8 cellular contexts compared by ENCODE assay signal in genomic region chr3:64686446-64686908, GRCh38. TPM values are rescaled to one million over a fixed set of nuclear protein-coding genes. Genes with fewer than 3 reads are reported as not detected.
DNase-seq lines count a peak whose midpoint lies in the region; ATAC-seq and TF ChIP-seq lines count a peak whose summit lies in the region.

No MANE protein-coding gene starts in this region.

- H3K27ac ChIP-seq in GM23338 (ENCODE audit: low read depth) = no peak overlapping the region
- peak overlapping the region; percentile 87 to 98 for H3K27ac ChIP-seq in SK-N-SH (ENCODE audit: low read depth in 2 of 2, low read length in 1 of 2)
- peak overlapping the region; percentile 92 for H3K27ac ChIP-seq in psoas muscle

- peak overlapping the region; percentile 76 for H3K9ac ChIP-seq in SK-N-SH

- H3K9me2 ChIP-seq in GM23338 (ENCODE audit: insufficient read depth) = no peaks in the 10 kb centered on the region
- H3K9me2 ChIP-seq in SK-N-SH = no peaks in the 10 kb centered on the region

- under 1% methylated on average over 31 of the region's 31 CpGs for WGBS in SK-N-SH (ENCODE audit: low lambda C conversion rate)
- WGBS in psoas muscle, 3 donors = 0 to 1% (median 0%) methylated on average over 31 of the region's 31 CpGs

- POLR2A ChIA-PET in SK-N-SH (lab: Yijun Ruan, JAX) = interaction anchor here (1.2 to 2.5 kb wide), 2 partner anchors 514 to 545 kb away, joined by 3 to 11 read pairs; no protein-coding TSS in a partner anchor

- peak overlapping the region; percentile 99 for H3K4me2 ChIP-seq in GM23338
- peak overlapping the region; percentile 98 for H3K4me2 ChIP-seq in SK-N-SH

- peaks cover 58% of the 10 kb centered on the region for H3K4me1 Mint-ChIP-seq in GM23338
- peaks cover 3% of the 10 kb centered on the region for H3K4me1 Mint-ChIP-seq in T-helper 2 cell treated with Interferon-gamma antibody and Interleukin-4, amounts not matched to agents 5 μg/mL and 100 μg/mL, for 36 hours (ENCODE audit: low read depth)

- peaks cover 4% of the 10 kb centered on the region; the same call in 1 of the 2 replicates for H4K20me1 ChIP-seq in GM23338 (replicated peaks; ENCODE audit: insufficient read depth)
- no peaks in the 10 kb centered on the region for H4K20me1 ChIP-seq in SK-N-SH (ENCODE audit: insufficient read depth)

- no peak overlapping the region for H3K27ac Mint-ChIP-seq in GM23338
- no peak overlapping the region for H3K27ac Mint-ChIP-seq in T-helper 2 cell treated with Interferon-gamma antibody and Interleukin-4, amounts not matched to agents 5 μg/mL and 100 μg/mL, for 36 hours

- H3K9me3 ChIP-seq in SK-N-SH (no peaks in the 10 kb centered on the region), psoas muscle (no peaks in the 10 kb centered on the region)

- peaks cover 68% of the 10 kb centered on the region for H3K27me3 Mint-ChIP-seq in GM23338 (ENCODE audit: insufficient read depth, low read depth, poor library complexity)
- H3K27me3 Mint-ChIP-seq in T-helper 2 cell treated with Interferon-gamma antibody and Interleukin-4, amounts not matched to agents 5 μg/mL and 100 μg/mL, for 36 hours (ENCODE audit: low read depth) = peaks cover 53% of the 10 kb centered on the region

- H2AFZ ChIP-seq in GM23338 (peak overlapping the region; percentile 96), SK-N-SH (ENCODE audit: low read depth) (peak overlapping the region; percentile 89)

- TF ChIP-seq CTCF in GM23338 (conservative IDR thresholded peaks at IDR 0.05; ENCODE audit: low read depth in 2 of 2) = no peak
- TF ChIP-seq CTCF in SK-N-SH (IDR thresholded peaks at IDR 0.05) = no peak
- no peak for TF ChIP-seq CTCF in psoas muscle (IDR thresholded peaks at IDR 0.05)

- H3K79me2 ChIP-seq in GM23338 (replicated peaks; ENCODE audit: insufficient read depth) (no peaks in the 10 kb centered on the region), SK-N-SH (ENCODE audit: insufficient read depth) (peaks cover 35% of the 10 kb centered on the region; the same call in 1 of the 2 replicates)

- H3K4me3 Mint-ChIP-seq in GM23338 = peak overlapping the region; percentile 81
- no peak overlapping the region for H3K4me3 Mint-ChIP-seq in T-helper 2 cell treated with Interferon-gamma antibody and Interleukin-4, amounts not matched to agents 5 μg/mL and 100 μg/mL, for 36 hours

- H3K27me3 ChIP-seq in GM23338 (ENCODE audit: insufficient read depth) (peaks cover 93% of the 10 kb centered on the region), SK-N-SH (ENCODE audit: insufficient read depth) (no peaks in the 10 kb centered on the region), psoas muscle (ENCODE audit: insufficient read depth in 3 of 3, low read length in 2 of 3) (no peaks in the 10 kb centered on the region)

- H3F3A ChIP-seq in GM23338 (replicated peaks; ENCODE audit: low read depth) (peaks cover 15% of the 10 kb centered on the region; the same call in 1 of the 2 replicates), SK-N-SH (replicated peaks; ENCODE audit: insufficient read depth) (peaks cover 34% of the 10 kb centered on the region)

- H3K4me3 ChIP-seq in GM23338 (peak overlapping the region; percentile 80), SK-N-SH (ENCODE audit: low read depth in 2 of 2, low read length in 1 of 2) (peak overlapping the region; percentile 83 to 90), psoas muscle (peak overlapping the region; percentile 78)

- peaks cover 3% of the 10 kb centered on the region; the same call in 1 of the 3 replicates for H3K36me3 Mint-ChIP-seq in GM23338 (ENCODE audit: low read depth)
- no peaks in the 10 kb centered on the region for H3K36me3 Mint-ChIP-seq in T-helper 2 cell treated with Interferon-gamma antibody and Interleukin-4, amounts not matched to agents 5 μg/mL and 100 μg/mL, for 36 hours (ENCODE audit: low read depth)

- peak; percentile 3 for ATAC-seq in GM23338
- peak; percentile 38 for ATAC-seq in Right ventricle myocardium superior (ENCODE audit: poor library complexity)
- ATAC-seq in psoas muscle = peak; percentile 13 to 55 (median 36)
- no peak for ATAC-seq in HG03135 (IDR thresholded peaks at IDR 0.05; ENCODE audit: unreplicated experiment)

- peaks cover 2% of the 10 kb centered on the region; the same call in 1 of the 3 replicates for H3K9me3 Mint-ChIP-seq in GM23338
- H3K9me3 Mint-ChIP-seq in T-helper 2 cell treated with Interferon-gamma antibody and Interleukin-4, amounts not matched to agents 5 μg/mL and 100 μg/mL, for 36 hours = no peaks in the 10 kb centered on the region

- no peak for TF ChIP-seq EP300 in SK-N-SH (IDR thresholded peaks at IDR 0.05; ENCODE audit: borderline replicate concordance in 1 of 2, low read depth in 1 of 2, low read length in 1 of 2)

- no peaks in the 10 kb centered on the region for H3K36me3 ChIP-seq in GM23338 (ENCODE audit: insufficient read depth)
- H3K36me3 ChIP-seq in SK-N-SH (replicated peaks in 1 of 2; ENCODE audit: control insufficient read depth in 1 of 2, insufficient read depth in 2 of 2, low read length in 1 of 2) = peaks cover 3 to 15% of the 10 kb centered on the region in 2 experiments
- peaks cover 3 to 9% of the 10 kb centered on the region in 2 donors for H3K36me3 ChIP-seq in psoas muscle (ENCODE audit: insufficient read depth in 1 of 2, low read depth in 1 of 2)

- CTCF ChIA-PET in SK-N-SH (lab: Yijun Ruan, JAX) = interaction anchor here (0.6 to 2.7 kb wide), 5 partner anchors 8 to 559 kb away, joined by 3 to 11 read pairs (median 3); no protein-coding TSS in a partner anchor

- DNase-seq in GM23338 (ENCODE audit: low spot score) = peak; percentile 66
- peak; percentile 27 for DNase-seq in SK-N-SH
- DNase-seq in Right ventricle myocardium superior = no peak
- peak in 1 of 2 donors; percentile 40 for DNase-seq in psoas muscle
- DNase-seq in NAMALWA (ENCODE audit: low spot score) = no peak
- DNase-seq in NCI-H446 treated with DMSO at 0.1 percent for 48 hours (lab: John Stamatoyannopoulos, UW) = no peak
- no peak for DNase-seq in T-helper 2 cell treated with Interferon-gamma antibody and Interleukin-4, amounts not matched to agents 5 μg/mL and 100 μg/mL, for 36 hours (ENCODE audit: low spot score)

- H3K4me1 ChIP-seq in GM23338 (ENCODE audit: insufficient read depth) = peaks cover 55% of the 10 kb centered on the region
- peaks cover 0 to 23% of the 10 kb centered on the region in 2 experiments; a peak in 3 of 4 replicates for H3K4me1 ChIP-seq in SK-N-SH (ENCODE audit: control insufficient read depth in 1 of 2, insufficient read depth in 2 of 2, low read depth in 1 of 2, low read length in 1 of 2)
- H3K4me1 ChIP-seq in psoas muscle = peaks cover 8% of the 10 kb centered on the region

- no peak for TF ChIP-seq RAD21 in SK-N-SH (IDR thresholded peaks at IDR 0.05; ENCODE audit: low read length)

- intact Hi-C loops in Right ventricle myocardium superior (cut with DNase I) (loop anchor here (5.0 kb wide), 2 partner anchors 216 to 481 kb away; no protein-coding TSS in a partner anchor), psoas muscle (cut with DNase I) (loop anchor here (2.0 to 10.0 kb wide), 10 partner anchors 41 to 728 kb away; no protein-coding TSS in a partner anchor)

TF ChIP-seq in GM23338, 12 proteins besides CTCF, POLR2A, EP300 and RAD21:
- TF ChIP-seq CREB1 (CRISPR knock-in tag; IDR thresholded peaks at IDR 0.05; ENCODE audit: low read depth) = no peak
- TF ChIP-seq EZH2 (IDR thresholded peaks at IDR 0.05; ENCODE audit: low read depth, unreplicated experiment) = peak; percentile 51

TF ChIP-seq in SK-N-SH, 30 proteins besides CTCF, POLR2A, EP300 and RAD21 (continues in another document):
- TF ChIP-seq USF1 (IDR thresholded peaks at IDR 0.05; ENCODE audit: borderline replicate concordance, low read depth) (no peak), GATA2 (CRISPR knock-in tag; IDR thresholded peaks at IDR 0.05) (no peak), TCF12 (IDR thresholded peaks at IDR 0.05) (no peak), EZH2phosphoT487 (IDR thresholded peaks at IDR 0.05; ENCODE audit: borderline replicate concordance, low read depth) (no peak), RFX5 (IDR thresholded peaks at IDR 0.05; ENCODE audit: low read length) (no peak), MXI1 (IDR thresholded peaks at IDR 0.05; ENCODE audit: low read depth, low read length) (no peak), REST (IDR thresholded peaks at IDR 0.05; ENCODE audit: low read depth, low read length) (no peak)

RNA-seq across cellular contexts. Expression of gene ADAMTS9, which starts 1.3 kb away (rescaled TPM):
- 0.31 and 0.54 TPM in 2 replicates for total RNA-seq in GM23338 (2014; rRNA removed; shearing (Covaris generic))
- polyA plus RNA-seq in GM23338 (2016; fragmentation: Nextera tagmentation; extraction: Ambion mirVana) (0.26 and 0.81 TPM in 2 replicates), SK-N-SH (2012; rRNA removed) (4.1 and 7.1 TPM in 2 replicates), psoas muscle (10 to 100 TPM in 2 of 3 donors, 1 to 10 TPM in 1; 6.7 to 65.8 (median 11.2) TPM)
- 8.7 and 13.3 TPM in 2 replicates for polyA plus RNA-seq in SK-N-SH (2012; cell fraction: cytosol; rRNA removed)
- polyA plus RNA-seq in SK-N-SH (2012; cell fraction: nucleus; rRNA removed) = 9.3 and 9.7 TPM in 2 replicates
- total RNA-seq in Right ventricle myocardium superior (15.4 TPM), psoas muscle (10 to 100 TPM; 11.7 to 31.3 (median 16.7) TPM)

Comparison
In these comparisons a context has a peak if more than half of its experiments do, and no peak if none do; other contexts are left out.
1. DNase-seq: peak in GM23338 (single experiment) and SK-N-SH (single experiment); none in Right ventricle myocardium superior (single experiment), NAMALWA (single experiment), NCI-H446 treated with DMSO at 0.1 percent for 48 hours (single experiment) and T-helper 2 cell treated with Interferon-gamma antibody and Interleukin-4, amounts not matched to agents 5 μg/mL and 100 μg/mL, for 36 hours (single experiment).
2. Peak in every context shown above with its lines, with median percentiles within 50 percentile points of each other: H3K4me3 ChIP-seq.